In genomic region chr13:40776681-40777165, GRCh38 we compare ENCODE assay signal across 8 cellular contexts. TPM values are rescaled to one million over a fixed set of nuclear protein-coding genes. Genes with fewer than 3 reads are reported as not detected.
A peak's percentile ranks its signal among the peaks of the same experiment; 100 is the strongest.
DNase-seq lines count a peak whose midpoint lies in the region; ATAC-seq and TF ChIP-seq lines count a peak whose summit lies in the region.

No MANE protein-coding gene starts in this region.

- no peaks in the 10 kb centered on the region for H3K36me3 Mint-ChIP-seq in activated T-cell treated with anti-CD3 and anti-CD28 coated beads, Interleukin-2, amount 50 U/mL, for 72 hours (ENCODE audit: insufficient read depth in 2 of 2)
- no peaks in the 10 kb centered on the region for H3K36me3 Mint-ChIP-seq in stimulated activated memory B cell treated with anti-CD40 and anti-IgM and Interleukin-4, amounts not matched to agents 10 μg/mL and 1 μg/mL and 100 μg/mL, for 72 hours

- POLR2A ChIA-PET in PC-9 (lab: Charles Lee; ENCODE audit: unreplicated experiment) = no interaction called here

- BruUV-seq in PC-9 (replicated peaks; lab: Mats Ljungman, UMichigan) = no TSS peak

- no peak for DNase-seq in PC-9
- peak; percentile 76 to 77 for DNase-seq in activated T-cell treated with anti-CD3 and anti-CD28 coated beads, Interleukin-2, amount 50 U/mL, for 72 hours
- peak; percentile 79 for DNase-seq in iris pigment epithelial cell (ENCODE audit: low read depth)
- no peak for DNase-seq in NCI-H510A treated with DMSO at 0.1 percent for 48 hours (lab: John Stamatoyannopoulos, UW)
- no peak for DNase-seq in hepatic stellate cell (ENCODE audit: low spot score)

- no peaks in the 10 kb centered on the region for H3K27me3 Mint-ChIP-seq in activated T-cell treated with anti-CD3 and anti-CD28 coated beads, Interleukin-2, amount 50 U/mL, for 72 hours (ENCODE audit: low read depth)
- H3K27me3 Mint-ChIP-seq in stimulated activated memory B cell treated with anti-CD40 and anti-IgM and Interleukin-4, amounts not matched to agents 10 μg/mL and 1 μg/mL and 100 μg/mL, for 72 hours = no peaks in the 10 kb centered on the region

- H3K27ac ChIP-seq in PC-9 = no peak overlapping the region

- peaks cover 5% of the 10 kb centered on the region; the same call in 1 of the 2 replicates for H3F3A ChIP-seq in PC-9 (ENCODE audit: insufficient read depth, low read depth)

- H3K27ac Mint-ChIP-seq in activated T-cell treated with anti-CD3 and anti-CD28 coated beads, Interleukin-2, amount 50 U/mL, for 72 hours = peak overlapping the region; percentile 95
- peak overlapping the region; percentile 78 for H3K27ac Mint-ChIP-seq in stimulated activated memory B cell treated with anti-CD40 and anti-IgM and Interleukin-4, amounts not matched to agents 10 μg/mL and 1 μg/mL and 100 μg/mL, for 72 hours

- intact Hi-C loops in PC-9 (cut with micrococcal nuclease; ENCODE audit: unreplicated experiment) = loop anchor here (5.0 kb wide), 3 partner anchors 216 to 1094 kb away; no protein-coding TSS in a partner anchor

- H3K4me1 ChIP-seq in PC-9 (replicated peaks; ENCODE audit: insufficient read depth) = peaks cover 6% of the 10 kb centered on the region; the same call in 1 of the 2 replicates

- H3K79me2 ChIP-seq in PC-9 (ENCODE audit: low read depth) = no peaks in the 10 kb centered on the region

- no peaks in the 10 kb centered on the region for H3K9me3 Mint-ChIP-seq in activated T-cell treated with anti-CD3 and anti-CD28 coated beads, Interleukin-2, amount 50 U/mL, for 72 hours
- no peaks in the 10 kb centered on the region for H3K9me3 Mint-ChIP-seq in stimulated activated memory B cell treated with anti-CD40 and anti-IgM and Interleukin-4, amounts not matched to agents 10 μg/mL and 1 μg/mL and 100 μg/mL, for 72 hours

- H3K4me2 ChIP-seq in PC-9 = peak overlapping the region; percentile 82

- TF ChIP-seq CTCF in PC-9 (conservative IDR thresholded peaks at IDR 0.05) = no peak

- no peaks in the 10 kb centered on the region for H3K36me3 ChIP-seq in PC-9 (ENCODE audit: low read depth)

- no peaks in the 10 kb centered on the region for H4K20me1 ChIP-seq in PC-9 (ENCODE audit: insufficient read depth)

- no peak overlapping the region for H3K4me3 ChIP-seq in PC-9

- H3K27me3 ChIP-seq in PC-9 (ENCODE audit: insufficient read depth, low read depth) = no peaks in the 10 kb centered on the region

- no peaks in the 10 kb centered on the region for H3K9me2 ChIP-seq in PC-9 (ENCODE audit: insufficient read depth)

- H2AFZ ChIP-seq in PC-9 = no peak overlapping the region

- CTCF ChIA-PET in PC-9 (lab: Charles Lee) = no interaction called here

- H3K4me3 Mint-ChIP-seq in activated T-cell treated with anti-CD3 and anti-CD28 coated beads, Interleukin-2, amount 50 U/mL, for 72 hours = peak overlapping the region; percentile 83
- H3K4me3 Mint-ChIP-seq in stimulated activated memory B cell treated with anti-CD40 and anti-IgM and Interleukin-4, amounts not matched to agents 10 μg/mL and 1 μg/mL and 100 μg/mL, for 72 hours = peak overlapping the region; percentile 49

- H3K4me1 Mint-ChIP-seq in activated T-cell treated with anti-CD3 and anti-CD28 coated beads, Interleukin-2, amount 50 U/mL, for 72 hours (ENCODE audit: low read depth) = peaks cover 38% of the 10 kb centered on the region
- H3K4me1 Mint-ChIP-seq in stimulated activated memory B cell treated with anti-CD40 and anti-IgM and Interleukin-4, amounts not matched to agents 10 μg/mL and 1 μg/mL and 100 μg/mL, for 72 hours = peaks cover 25% of the 10 kb centered on the region

- peak; percentile 52 for ATAC-seq in GM18498 (IDR thresholded peaks at IDR 0.05; ENCODE audit: unreplicated experiment)
- peak; percentile 62 for ATAC-seq in HG02852 (IDR thresholded peaks at IDR 0.05; ENCODE audit: unreplicated experiment)
- peak; percentile 83 to 87 for ATAC-seq in activated T-cell treated with anti-CD3 and anti-CD28 coated beads, Interleukin-2, amount 50 U/mL, for 72 hours (replicated peaks in 1 of 2)
- peak; percentile 88 for ATAC-seq in stimulated activated memory B cell treated with anti-CD40 and anti-IgM and Interleukin-4, amounts not matched to agents 10 μg/mL and 1 μg/mL and 100 μg/mL, for 72 hours

- no peaks in the 10 kb centered on the region for H3K9me3 ChIP-seq in PC-9 (ENCODE audit: insufficient read depth, low read depth)

RNA-seq across cellular contexts. Expression of gene MRPS31, which starts 5.7 kb away (rescaled TPM):
- total RNA-seq in PC-9 (2021) = 14.5 and 22.2 TPM in 2 replicates
- total RNA-seq in activated T-cell treated with anti-CD3 and anti-CD28 coated beads, Interleukin-2, amount 50 U/mL, for 72 hours = 10 to 100 TPM; 47.8 to 52.3 TPM

RNA-seq across cellular contexts. Expression of gene SLC25A15, which starts 12.7 kb away (rescaled TPM):
- 7.2 and 10.9 TPM in 2 replicates for total RNA-seq in PC-9 (2021)
- total RNA-seq in activated T-cell treated with anti-CD3 and anti-CD28 coated beads, Interleukin-2, amount 50 U/mL, for 72 hours = 10 to 100 TPM; 13.0 to 14.3 TPM

Comparison
In these comparisons a context has a peak if more than half of its experiments do, and no peak if none do; other contexts are left out.
1. DNase-seq: peak in activated T-cell treated with anti-CD3 and anti-CD28 coated beads, Interleukin-2, amount 50 U/mL, for 72 hours (2 of 2) and iris pigment epithelial cell (single experiment); none in PC-9 (0 of 2), NCI-H510A treated with DMSO at 0.1 percent for 48 hours (single experiment) and hepatic stellate cell (single experiment).
2. Peak in every context shown above with its lines, with median percentiles within 50 percentile points of each other: ATAC-seq.